In the genomic region with DNA sequence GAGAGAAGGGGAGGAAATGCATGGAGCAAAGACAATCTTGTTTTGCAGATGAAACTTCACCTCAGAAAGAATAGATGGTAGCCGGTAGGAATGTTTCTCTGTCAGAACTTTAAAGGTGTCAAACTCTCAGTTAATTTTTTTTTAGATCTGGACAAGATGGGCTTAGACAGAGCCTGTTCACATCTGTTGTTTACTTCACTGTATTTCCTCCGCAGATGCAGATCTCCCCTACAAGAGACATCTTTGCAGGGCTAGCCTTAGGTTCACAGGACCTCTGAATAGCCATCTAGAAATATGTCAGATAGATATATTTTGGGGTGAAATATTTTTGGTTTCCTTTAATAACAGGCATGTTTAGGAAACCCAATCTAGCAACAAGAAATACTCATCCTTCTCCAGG, we compare ENCODE assay signal across 33 cellular contexts. TPM values are rescaled to one million over a fixed set of nuclear protein-coding genes. Genes with fewer than 3 reads are reported as not detected.
"Had no signal": no experiment of that assay in that cellular context is flagged by ENCODE, and none has a peak within 500 bp of the region (broad histone marks: within the 10 kb centered on the region; RNA-seq: fewer than 3 reads in every experiment).

No MANE protein-coding gene starts in this region.

- H3K36me3 ChIP-seq: esophagus muscularis mucosa, gastroesophageal sphincter, heart left ventricle, left lung, ovary, sigmoid colon, stomach, thyroid gland had no signal

- FAIRE-seq: endothelial cell of umbilical vein had no signal

- ATAC-seq: foreskin keratinocyte; gastroesophageal sphincter; heart left ventricle; left cardiac atrium; left lung; natural killer cell; psoas muscle; right cardiac atrium; stimulated activated effector memory CD8-positive, alpha-beta T cell treated with anti-CD3 and anti-CD28 coated beads, Interleukin-12 subunit alpha, Interleukin-12 subunit beta, amount 100 ng/mL, for 72 hours had no signal

- H3K4me3 ChIP-seq: coronary artery, esophagus muscularis mucosa, gastroesophageal sphincter, heart left ventricle, hepatocyte, left lung, ovary, psoas muscle, sigmoid colon, stomach, thyroid gland had no signal

- H3K27ac Mint-ChIP-seq: natural killer cell; stimulated activated effector memory CD8-positive, alpha-beta T cell treated with anti-CD3 and anti-CD28 coated beads, Interleukin-12 subunit alpha, Interleukin-12 subunit beta, amount 100 ng/mL, for 72 hours had no signal

- H3K4me3 Mint-ChIP-seq: natural killer cell; stimulated activated effector memory CD8-positive, alpha-beta T cell treated with anti-CD3 and anti-CD28 coated beads, Interleukin-12 subunit alpha, Interleukin-12 subunit beta, amount 100 ng/mL, for 72 hours had no signal

- H3K79me2 ChIP-seq: hepatocyte had no signal

- H3K27ac ChIP-seq: coronary artery, esophagus muscularis mucosa, foreskin keratinocyte, gastroesophageal sphincter, heart left ventricle, hepatocyte, left lung, ovary, psoas muscle, sigmoid colon, stomach, thyroid gland had no signal

- H3K36me3 Mint-ChIP-seq: stimulated activated effector memory CD8-positive, alpha-beta T cell treated with anti-CD3 and anti-CD28 coated beads, Interleukin-12 subunit alpha, Interleukin-12 subunit beta, amount 100 ng/mL, for 72 hours had no signal

- H2AFZ ChIP-seq: hepatocyte had no signal

- H3K4me1 ChIP-seq: thyroid gland had no signal

- H3K4me2 ChIP-seq: hepatocyte had no signal

- DNase-seq: dermis blood vessel endothelial cell; effector memory CD4-positive, alpha-beta T cell; foreskin keratinocyte; heart left ventricle; left cardiac atrium; left lung; mesendoderm; natural killer cell; occipital lobe; ovary; posterior cingulate gyrus; psoas muscle; right cardiac atrium; sigmoid colon; stimulated activated CD4-positive, alpha-beta T cell treated with anti-CD3 and anti-CD28 coated beads, Interleukin-2, amount 100 ng/mL, for 24 hours; stimulated activated CD4-positive, alpha-beta T cell treated with anti-CD3 and anti-CD28 coated beads, Interleukin-4, amount 100 ng/mL, for 24 hours; stimulated activated naive CD4-positive, alpha-beta T cell treated with Interleukin-2 at 50 U/mL for 16 hours; stomach; thyroid gland; trophoblast cell had no signal

- H3K9me3 ChIP-seq: ovary, psoas muscle, thyroid gland had no signal

- H3K27me3 ChIP-seq: esophagus muscularis mucosa, hepatocyte, left lung, ovary, sigmoid colon, thyroid gland had no signal

RNA-seq across cellular contexts. Expression of a gene that starts 12.1 kb away (rescaled TPM):
- total RNA-seq: dermis blood vessel endothelial cell, endothelial cell of umbilical vein, epithelial cell of proximal tubule, fibroblast of lung, foreskin keratinocyte, hepatocyte, kidney epithelial cell, lung microvascular endothelial cell, occipital lobe, renal cortical epithelial cell, stomach, temporal lobe had no signal
- polyA plus RNA-seq: endothelial cell of umbilical vein, fibroblast of lung, hepatocyte, neural cell had no signal
